ENCODE assay signal across 8 cellular contexts in genomic region chr3:183636221-183637105, GRCh38. TPM values are rescaled to one million over a fixed set of nuclear protein-coding genes. Genes with fewer than 3 reads are reported as not detected.
DNase-seq lines count a peak whose midpoint lies in the region; FAIRE-seq and TF ChIP-seq lines count a peak whose summit lies in the region.

No MANE protein-coding gene starts in this region.

- no peaks in the 10 kb centered on the region for H3K9me2 ChIP-seq in MM.1S (replicated peaks; ENCODE audit: insufficient read depth, low read length)

- H3K27me3 ChIP-seq in MM.1S (replicated peaks; ENCODE audit: insufficient read depth, low read length) = no peaks in the 10 kb centered on the region

- peaks cover 5% of the 10 kb centered on the region for H3K27me3 Mint-ChIP-seq in nephron progenitor cell (ENCODE audit: low read depth, poor library complexity)
- H3K27me3 Mint-ChIP-seq in stimulated activated naive CD8-positive, alpha-beta T cell treated with anti-CD3 and anti-CD28 coated beads, Interleukin-15, Interleukin-2, amounts not matched to agents 100 ng/mL and 50 ng/mL, for 24 hours = no peaks in the 10 kb centered on the region

- H3K4me3 ChIP-seq in MM.1S (ENCODE audit: low read length) (peak overlapping the region; percentile 95), fibroblast of villous mesenchyme (ENCODE audit: low read depth, low read length) (peak overlapping the region; percentile 95)

- peak overlapping the region; percentile 87 for H3K4me3 Mint-ChIP-seq in nephron progenitor cell
- peak overlapping the region; percentile 88 for H3K4me3 Mint-ChIP-seq in stimulated activated naive CD8-positive, alpha-beta T cell treated with anti-CD3 and anti-CD28 coated beads, Interleukin-15, Interleukin-2, amounts not matched to agents 100 ng/mL and 50 ng/mL, for 24 hours

- H3K36me3 Mint-ChIP-seq in nephron progenitor cell (ENCODE audit: low read depth) = peaks cover 19% of the 10 kb centered on the region
- H3K36me3 Mint-ChIP-seq in stimulated activated naive CD8-positive, alpha-beta T cell treated with anti-CD3 and anti-CD28 coated beads, Interleukin-15, Interleukin-2, amounts not matched to agents 100 ng/mL and 50 ng/mL, for 24 hours (ENCODE audit: low read depth) = no peaks in the 10 kb centered on the region

- H3K27ac ChIP-seq in MM.1S (ENCODE audit: low read length) = peak overlapping the region; percentile 87

- peak; percentile 96 for FAIRE-seq in G401.6 (lab: Jason Lieb, UNC)

- peaks cover 18% of the 10 kb centered on the region for H3K4me1 Mint-ChIP-seq in nephron progenitor cell
- H3K4me1 Mint-ChIP-seq in stimulated activated naive CD8-positive, alpha-beta T cell treated with anti-CD3 and anti-CD28 coated beads, Interleukin-15, Interleukin-2, amounts not matched to agents 100 ng/mL and 50 ng/mL, for 24 hours (ENCODE audit: low read depth) = peaks cover 46% of the 10 kb centered on the region

- H2AFZ ChIP-seq in MM.1S (ENCODE audit: low read length) = peak overlapping the region; percentile 89

- peak overlapping the region; percentile 98 for H3K27ac Mint-ChIP-seq in nephron progenitor cell
- H3K27ac Mint-ChIP-seq in stimulated activated naive CD8-positive, alpha-beta T cell treated with anti-CD3 and anti-CD28 coated beads, Interleukin-15, Interleukin-2, amounts not matched to agents 100 ng/mL and 50 ng/mL, for 24 hours = peak overlapping the region; percentile 94

- H4K20me1 ChIP-seq in MM.1S (ENCODE audit: insufficient read depth, low read length) = no peaks in the 10 kb centered on the region

- peaks cover 43% of the 10 kb centered on the region for H3K79me2 ChIP-seq in MM.1S (ENCODE audit: low read length)

- H3K4me1 ChIP-seq in MM.1S (ENCODE audit: low read length) = peaks cover 5% of the 10 kb centered on the region

- no peaks in the 10 kb centered on the region for H3K9me3 ChIP-seq in MM.1S (replicated peaks; ENCODE audit: insufficient read depth, low read length)

- DNase-seq in HCEC 1CT (peak; percentile 97), MM.1S (peak; percentile 100), SHP77 treated with DMSO at 0.1 percent for 48 hours (lab: John Stamatoyannopoulos, UW) (peak; percentile 98), activated gamma-delta T cell treated with Interleukin-2 at 50 U/mL for 16 hours (peak; percentile 87), fibroblast of villous mesenchyme (ENCODE audit: low read depth) (peak; percentile 97), nephron progenitor cell (peak; percentile 92)

- H3K9ac ChIP-seq in MM.1S (ENCODE audit: low read length) = peak overlapping the region; percentile 88

- TF ChIP-seq CTCF in MM.1S (IDR thresholded peaks at IDR 0.05; ENCODE audit: low read length) (no peak), fibroblast of villous mesenchyme (IDR thresholded peaks at IDR 0.05; ENCODE audit: insufficient read depth, low read depth, low read length) (no peak), nephron progenitor cell (IDR thresholded peaks at IDR 0.05) (no peak)

- H3F3A ChIP-seq in MM.1S (ENCODE audit: insufficient read depth, low read length) = peaks cover 16% of the 10 kb centered on the region

- no peaks in the 10 kb centered on the region for H3K9me3 Mint-ChIP-seq in nephron progenitor cell
- H3K9me3 Mint-ChIP-seq in stimulated activated naive CD8-positive, alpha-beta T cell treated with anti-CD3 and anti-CD28 coated beads, Interleukin-15, Interleukin-2, amounts not matched to agents 100 ng/mL and 50 ng/mL, for 24 hours = no peaks in the 10 kb centered on the region

- H3K4me2 ChIP-seq in MM.1S (ENCODE audit: low read depth, low read length) = peak overlapping the region; percentile 81

- H3K36me3 ChIP-seq in MM.1S (replicated peaks; ENCODE audit: insufficient read depth, low read length) = no peaks in the 10 kb centered on the region

RNA-seq across cellular contexts. Expression of gene KLHL24, which starts 1.0 kb away (rescaled TPM):
- total RNA-seq in fibroblast of villous mesenchyme = 39.9 and 47.9 TPM in 2 replicates

Comparison
In these comparisons a context has a peak if more than half of its experiments do, and no peak if none do; other contexts are left out.
1. Peak in every context shown above with its lines: DNase-seq, H3K4me3 ChIP-seq and H3K27ac ChIP-seq.